In genomic region chr17:51120739-51121619, GRCh38 we compare ENCODE assay signal across 8 cellular contexts. TPM values are rescaled to one million over a fixed set of nuclear protein-coding genes. Genes with fewer than 3 reads are reported as not detected.
DNase-seq lines count a peak whose midpoint lies in the region; ATAC-seq and TF ChIP-seq lines count a peak whose summit lies in the region.

SPAG9 (minus strand) TSS chr17:51120868; CDS start chr17:51120656, 212 bp downstream.

- peak within 1 kb of the TSS; percentile 96 for H3K9ac ChIP-seq in PC-3 (ENCODE audit: low read length)
- peak within 1 kb of the TSS; percentile 97 for H3K9ac ChIP-seq in muscle layer of colon (ENCODE audit: low read length)

- H3K9me2 ChIP-seq in PC-3 (replicated peaks; ENCODE audit: low read length), result no peaks in the 10 kb centered on the region

- no peaks in the 10 kb centered on the region for H3K36me3 ChIP-seq in PC-3 (ENCODE audit: low read depth, low read length)
- H3K36me3 ChIP-seq in esophagus (ENCODE audit: control insufficient read depth in 2 of 2, insufficient read depth in 2 of 2, low read length in 1 of 2), result no peaks in the 10 kb centered on the region
- H3K36me3 ChIP-seq in muscle layer of colon (ENCODE audit: insufficient read depth, low read length), result no peaks in the 10 kb centered on the region

- CTCF ChIA-PET in PC-3 (lab: Charles Lee), result interaction anchor here (0.6 to 2.8 kb wide), 4 partner anchors 32 to 64 kb away, joined by 4 to 29 read pairs (median 10); partner anchors contain the start of gene NME1

- WGBS in esophagus, 2 donors, result 1% methylated on average over 43 to 68 of the region's 68 CpGs

- H3K27me3 ChIP-seq in PC-3 (ENCODE audit: low read length) (no peaks in the 10 kb centered on the region), esophagus (ENCODE audit: control insufficient read depth in 1 of 2, insufficient read depth in 2 of 2, low read length in 2 of 2) (no peaks in the 10 kb centered on the region), muscle layer of colon (ENCODE audit: control insufficient read depth in 1 of 2, insufficient read depth in 2 of 2, low read length in 2 of 2) (no peaks in the 10 kb centered on the region)

- peaks cover 46% of the 10 kb centered on the region for H3K79me2 ChIP-seq in PC-3 (ENCODE audit: low read length)

- H3K27ac ChIP-seq in PC-3 (ENCODE audit: low read length) (peak within 1 kb of the TSS; percentile 98), esophagus (ENCODE audit: low read depth in 2 of 2, low read length in 1 of 2) (peak within 1 kb of the TSS; percentile 99), muscle layer of colon (ENCODE audit: low read depth, low read length) (peak within 1 kb of the TSS; percentile 96)

- H2AFZ ChIP-seq in PC-3 (ENCODE audit: low read length), result peak within 1 kb of the TSS; percentile 67

- peak within 1 kb of the TSS; percentile 99 for H3K4me2 ChIP-seq in PC-3 (ENCODE audit: low read length)

- H3K4me3 Mint-ChIP-seq in activated T-cell treated with anti-CD3 and anti-CD28 coated beads, Interleukin-2, amount 50 U/mL, for 24 hours, result peak within 1 kb of the TSS; percentile 90

- peaks cover 40% of the 10 kb centered on the region for H4K20me1 ChIP-seq in PC-3 (ENCODE audit: low read length)

- peak within 1 kb of the TSS; percentile 100 for H3K27ac Mint-ChIP-seq in activated T-cell treated with anti-CD3 and anti-CD28 coated beads, Interleukin-2, amount 50 U/mL, for 24 hours

- TSS peak; percentile 86 for BruUV-seq in PC-3 (replicated peaks; lab: Mats Ljungman, UMichigan)

- DNase-seq in DMS114 treated with DMSO at 0.1 percent for 48 hours (lab: John Stamatoyannopoulos, UW; ENCODE audit: unreplicated experiment) (peak; percentile 90), PC-3 (peak; percentile 99)
- DNase-seq in Jurkat, Clone E6-1 (ENCODE audit: low read depth, low spot score), result peak; percentile 82
- peak; percentile 93 for DNase-seq in activated T-cell treated with anti-CD3 and anti-CD28 coated beads, Interleukin-2, amount 50 U/mL, for 24 hours
- peak; percentile 77 to 78 for DNase-seq in stimulated activated CD8-positive, alpha-beta memory T cell treated with anti-CD3 and anti-CD28 coated beads, Interleukin-7, amount 100 ng/mL, for 1 hour (ENCODE audit: low read depth in 2 of 2)

- H3F3A ChIP-seq in PC-3 (ENCODE audit: low read length, unreplicated experiment), result peaks cover 4% of the 10 kb centered on the region

- H3K36me3 Mint-ChIP-seq in activated T-cell treated with anti-CD3 and anti-CD28 coated beads, Interleukin-2, amount 50 U/mL, for 24 hours (ENCODE audit: low read depth), result peaks cover 25% of the 10 kb centered on the region

- H3K4me1 ChIP-seq in PC-3 (ENCODE audit: insufficient read depth, low read length) (peaks cover 35% of the 10 kb centered on the region), esophagus (ENCODE audit: control insufficient read depth in 2 of 2, insufficient read depth in 2 of 2, low read length in 1 of 2) (no peaks in the 10 kb centered on the region), muscle layer of colon (ENCODE audit: insufficient read depth, low read length) (peaks cover 23% of the 10 kb centered on the region)

- intact Hi-C loops in PC-3 (cut with micrococcal nuclease), result loop anchor here (1.0 to 2.0 kb wide), 4 partner anchors 32 to 64 kb away; partner anchors contain the start of genes NME1 and NME2

- POLR2A ChIA-PET in PC-3 (lab: Charles Lee; ENCODE audit: unreplicated experiment), result interaction anchor here (0.6 to 2.0 kb wide), 13 partner anchors 16 to 642 kb away, joined by 3 to 29 read pairs (median 5); partner anchors contain the start of gene NME1

- H3K27me3 Mint-ChIP-seq in activated T-cell treated with anti-CD3 and anti-CD28 coated beads, Interleukin-2, amount 50 U/mL, for 24 hours, result no peaks in the 10 kb centered on the region

- ATAC-seq in GM21576 (IDR thresholded peaks at IDR 0.05; ENCODE audit: unreplicated experiment) (peak; percentile 63), PC-3 (peak; percentile 71)

- peaks cover 56% of the 10 kb centered on the region for H3K4me1 Mint-ChIP-seq in activated T-cell treated with anti-CD3 and anti-CD28 coated beads, Interleukin-2, amount 50 U/mL, for 24 hours (ENCODE audit: low read depth)

- no peak for TF ChIP-seq CTCF in PC-3 (conservative IDR thresholded peaks at IDR 0.05; ENCODE audit: low read depth, low read length)

- H3K9me3 Mint-ChIP-seq in activated T-cell treated with anti-CD3 and anti-CD28 coated beads, Interleukin-2, amount 50 U/mL, for 24 hours, result no peaks in the 10 kb centered on the region

- H3K9me3 ChIP-seq in PC-3 (ENCODE audit: low read length) (no peaks in the 10 kb centered on the region), esophagus (ENCODE audit: control insufficient read depth in 2 of 2, insufficient read depth in 1 of 2, low read depth in 1 of 2, low read length in 1 of 2) (no peaks in the 10 kb centered on the region), muscle layer of colon (ENCODE audit: low read length) (no peaks in the 10 kb centered on the region)

- H3K4me3 ChIP-seq in Jurkat, Clone E6-1 (ENCODE audit: low read length), result peak within 1 kb of the TSS; percentile 95
- H3K4me3 ChIP-seq in PC-3 (ENCODE audit: low read length) (peak within 1 kb of the TSS; percentile 98), esophagus (ENCODE audit: low read depth in 1 of 2, low read length in 2 of 2) (peak within 1 kb of the TSS; percentile 83 to 95), muscle layer of colon (ENCODE audit: low read depth in 1 of 2, low read length in 2 of 2) (peak within 1 kb of the TSS; percentile 85 to 86)

RNA-seq across cellular contexts. Expression of gene SPAG9, which starts in this region (rescaled TPM):
- 28.2 TPM for polyA plus RNA-seq in Jurkat, Clone E6-1 (2012; ENCODE audit: insufficient read depth, insufficient read length)
- 90.5 and 98.1 TPM in 2 replicates for total RNA-seq in PC-3 (2014; rRNA removed)
- 10 to 100 TPM; 12.7 to 15.1 TPM for polyA plus RNA-seq in esophagus

Comparison
In these comparisons a context has a peak if more than half of its experiments do, and no peak if none do; other contexts are left out.
1. Peak in every context shown above with its lines: DNase-seq, ATAC-seq, H3K4me3 ChIP-seq and H3K27ac ChIP-seq.